20 cellular contexts compared by ENCODE assay signal in the genomic region with DNA sequence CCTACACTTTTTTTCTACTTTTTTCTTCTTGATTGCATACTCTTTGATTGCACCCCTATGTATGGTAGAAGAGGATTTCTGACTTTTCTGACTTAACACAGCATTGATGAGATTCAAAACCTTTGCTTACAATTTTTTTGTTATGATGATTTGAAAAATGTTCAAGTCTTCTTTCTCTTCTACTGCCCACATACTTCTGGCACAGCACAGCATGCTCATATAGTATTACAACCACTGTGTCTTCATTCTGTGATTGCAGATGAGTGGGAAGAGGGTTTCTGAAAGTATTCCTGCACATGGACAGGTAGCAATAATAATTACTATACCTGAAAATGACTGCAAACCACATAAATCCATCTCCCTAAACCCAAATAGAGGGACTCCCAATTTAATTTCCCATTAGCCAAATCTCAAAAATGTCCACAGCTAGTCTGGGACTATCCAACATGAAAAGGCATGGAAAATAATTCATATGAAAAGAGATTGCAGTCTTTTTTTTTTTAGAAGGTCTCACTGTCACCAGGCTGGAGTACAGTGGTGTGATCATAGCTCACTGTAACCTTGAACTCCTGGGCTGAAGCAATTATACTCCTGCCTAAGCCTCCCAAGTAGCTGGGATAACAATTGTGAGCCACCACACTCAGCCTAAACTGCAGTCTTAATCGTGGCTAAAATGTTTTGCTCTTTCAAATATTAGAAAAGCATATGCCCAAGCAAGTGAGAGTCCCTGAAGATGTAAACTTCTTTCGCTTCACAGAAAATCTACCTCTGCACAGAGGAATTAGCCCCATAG.
"Had no signal": no experiment of that assay in that cellular context is flagged by ENCODE, and none has a peak within 500 bp of the region (broad histone marks: within the 10 kb centered on the region; RNA-seq: fewer than 3 reads in every experiment).

No MANE protein-coding gene starts in this region.

- ATAC-seq: activated T-cell treated with anti-CD3 and anti-CD28 coated beads, Interleukin-2, amount 50 U/mL, for 4 hours; stimulated activated effector memory CD8-positive, alpha-beta T cell treated with anti-CD3 and anti-CD28 coated beads, Interleukin-12 subunit alpha, Interleukin-12 subunit beta, amount 100 ng/mL, for 72 hours; T-cell had no signal

- H3K27me3 ChIP-seq: brain microvascular endothelial cell, colonic mucosa, testis had no signal

- H3K4me1 ChIP-seq: testis had no signal

- H3K9me3 ChIP-seq: colonic mucosa, lower lobe of right lung, testis had no signal

- DNase-seq: activated B cell treated with CpG ODN at 0.5 μM for 24 hours; activated CD4-positive, alpha-beta memory T cell treated with anti-CD3 and anti-CD28 coated beads, Interleukin-2, amount 10 ng/mL, durations not matched to agents 7 days and 5 days; activated CD4-positive, alpha-beta T cell treated with anti-CD3 and anti-CD28 coated beads for 4 hours; activated naive CD4-positive, alpha-beta T cell treated with anti-CD3 and anti-CD28 coated beads for 36 hours; activated T-cell treated with anti-CD3 and anti-CD28 coated beads, Interleukin-2, amount 50 U/mL, for 4 hours; anterior cingulate cortex; brain microvascular endothelial cell; central memory CD4-positive, alpha-beta T cell; endodermal cell; hypothalamus; islet precursor cell; nephron progenitor cell; nucleus accumbens; retina; stimulated activated CD4-positive, alpha-beta T cell treated with anti-CD3 and anti-CD28 coated beads, Interleukin-4, amount 100 ng/mL, for 24 hours; T-cell; testis had no signal

- H3K4me3 ChIP-seq: colonic mucosa, lower lobe of right lung, testis had no signal

- H3K36me3 ChIP-seq: brain microvascular endothelial cell, colonic mucosa, lower lobe of right lung had no signal

- H3K27ac ChIP-seq: colonic mucosa, lower lobe of right lung, testis had no signal
